In the genomic region with DNA sequence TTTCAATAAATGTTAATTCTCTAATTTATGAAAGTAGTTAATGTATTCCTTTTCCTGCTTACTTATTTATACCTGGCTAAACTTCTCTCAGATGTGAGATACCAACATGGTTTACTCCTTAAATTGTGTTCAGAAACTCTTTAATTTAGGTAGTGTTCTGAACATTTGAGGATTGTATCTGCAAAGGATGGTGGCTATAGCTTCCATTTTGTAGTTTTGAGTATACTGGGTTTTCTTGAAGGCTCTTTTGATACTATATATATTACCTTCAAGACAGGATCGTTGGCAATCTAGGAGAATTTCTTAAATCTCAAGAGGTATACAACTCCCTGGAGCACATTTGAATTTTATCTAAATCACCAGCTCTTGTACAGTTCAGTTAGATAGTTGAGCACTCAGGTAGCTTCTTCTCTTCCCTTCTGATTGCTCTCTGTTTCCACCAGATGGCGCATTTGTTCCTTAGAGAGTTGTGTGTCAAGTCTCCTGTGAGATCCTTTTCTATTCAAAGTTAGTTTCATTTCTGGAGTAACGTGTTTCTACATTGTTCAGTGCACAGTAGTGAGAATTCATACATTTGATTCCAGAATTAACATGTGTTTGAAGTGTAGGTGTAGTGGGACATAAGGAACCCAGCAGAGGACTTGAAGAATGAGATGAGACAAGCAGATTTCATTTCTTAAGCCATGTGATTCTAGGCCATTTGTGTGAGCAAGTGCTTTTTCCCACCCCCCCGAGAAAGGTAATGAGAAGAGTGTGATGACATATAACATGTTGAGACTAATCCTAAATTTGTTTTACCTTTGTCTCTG, we compare ENCODE assay signal across 8 cellular contexts.
DNase-seq lines count a peak whose midpoint lies in the region; ATAC-seq, FAIRE-seq and TF ChIP-seq lines count a peak whose summit lies in the region.
"Not testable (repeated sequence)": the region's sequence is repeated elsewhere in the genome, so short reads cannot be mapped to it uniquely, and the experiment has no call there.

No MANE protein-coding gene starts in this region.

- POLR2A ChIA-PET in GM12878 (lab: Charles Lee): not testable (repeated sequence)

- H3K36me3 Mint-ChIP-seq in CD4-positive, CD25-positive, alpha-beta regulatory T cell: peaks cover 11% of the 10 kb centered on the region

- H3K27me3 ChIP-seq in CD4-positive, CD25-positive, alpha-beta regulatory T cell (ENCODE audit: control insufficient read depth, insufficient read depth, low read length); GM12878 (replicated peaks in 1 of 2; ENCODE audit: control insufficient read depth in 2 of 2, insufficient read depth in 2 of 2, low read length in 1 of 2); right cardiac atrium (ENCODE audit: control insufficient read depth, insufficient read depth); gastrocnemius medialis: not testable (repeated sequence)

- peak; percentile 31 for TF ChIP-seq RAD21 in GM12878 (IDR thresholded peaks at IDR 0.05; ENCODE audit: insufficient read depth, low read depth, low read length)

- TF ChIP-seq CTCF in GM12878 (IDR thresholded peaks at IDR 0.05 in 2 of 3, conservative IDR thresholded peaks at IDR 0.05 in 1 of 3; ENCODE audit: control insufficient read depth in 2 of 3, extremely low read depth in 1 of 3, insufficient read depth in 1 of 3, low read depth in 3 of 3, low read length in 3 of 3) (peak; percentile 8 to 21 (median 16); a peak in 2 of 6 replicates), gastrocnemius medialis (IDR thresholded peaks at IDR 0.05 in 4 of 5, conservative IDR thresholded peaks at IDR 0.05 in 1 of 5) (peak; percentile 35 to 63 (median 43))

- not testable (repeated sequence) for H3K9me3 ChIP-seq in CD4-positive, CD25-positive, alpha-beta regulatory T cell (ENCODE audit: control insufficient read depth in 2 of 2, low read length in 2 of 2); GM12878 (replicated peaks; ENCODE audit: control insufficient read depth, insufficient read depth, low read length); right cardiac atrium (ENCODE audit: control insufficient read depth, low read length); gastrocnemius medialis

- peaks cover 6 to 19% (median 12%) of the 10 kb centered on the region in 4 donors for H3K4me1 Mint-ChIP-seq in CD4-positive, CD25-positive, alpha-beta regulatory T cell

- FAIRE-seq in GM12878 (lab: Jason Lieb, UNC): peak; percentile 97

- RAD21 ChIA-PET in GM12878 (lab: Charles Lee; ENCODE audit: unreplicated experiment): interaction anchor here (0.9 kb wide), 1 partner anchor 131 kb away, joined by 9 read pairs; no protein-coding TSS in a partner anchor

- not testable (repeated sequence) for H3K4me1 ChIP-seq in CD4-positive, CD25-positive, alpha-beta regulatory T cell (ENCODE audit: control insufficient read depth, insufficient read depth, low read length, poor library complexity, severe bottlenecking); GM12878 (ENCODE audit: control insufficient read depth, insufficient read depth, low read length); right cardiac atrium (ENCODE audit: control insufficient read depth, insufficient read depth, low read length); gastrocnemius medialis

- CTCF ChIA-PET in GM12878 (lab: Yijun Ruan, JAX): interaction anchor here (0.7 to 1.2 kb wide), 19 partner anchors 10 to 854 kb away, joined by 3 to 12 read pairs (median 3); a partner anchor contains a TSS

- peak overlapping the region; percentile 56 for H3K4me3 ChIP-seq in CD4-positive, CD25-positive, alpha-beta regulatory T cell (ENCODE audit: low read depth, low read length)
- H3K4me3 ChIP-seq in GM12878; right cardiac atrium (ENCODE audit: low read length); gastrocnemius medialis: not testable (repeated sequence)

- H3K4me3 Mint-ChIP-seq in CD4-positive, CD25-positive, alpha-beta regulatory T cell: peak overlapping the region in 3 of 4 donors; percentile 0 to 71 (median 69)

- peak overlapping the region in 2 of 3 donors; percentile 60 to 88 for H3K27ac Mint-ChIP-seq in CD4-positive, CD25-positive, alpha-beta regulatory T cell

- SMC1A ChIA-PET in GM12878 (lab: Charles Lee; ENCODE audit: uncharacterized antibody, unreplicated experiment): interaction anchor here (0.7 to 0.9 kb wide), 6 partner anchors 21 to 152 kb away, joined by 3 to 7 read pairs (median 3); no protein-coding TSS in a partner anchor

- not testable (repeated sequence) for H3K9ac ChIP-seq in GM12878 (ENCODE audit: control insufficient read depth, insufficient read depth, low read length)

- ATAC-seq in CD4-positive, CD25-positive, alpha-beta regulatory T cell (ENCODE audit: low read depth in 2 of 2): peak; percentile 85 to 86
- ATAC-seq in GM19351 (IDR thresholded peaks at IDR 0.05; ENCODE audit: unreplicated experiment) (peak; percentile 73), HG03342 (IDR thresholded peaks at IDR 0.05; ENCODE audit: unreplicated experiment) (peak; percentile 86), GM12878 (peak; percentile 97), right cardiac atrium (peak; percentile 82 to 84), gastrocnemius medialis (peak; percentile 80 to 95)

- H3K27ac ChIP-seq in CD4-positive, CD25-positive, alpha-beta regulatory T cell (ENCODE audit: insufficient read depth, low read length, poor library complexity, severe bottlenecking); right cardiac atrium (ENCODE audit: low read length); gastrocnemius medialis: not testable (repeated sequence)
- H3K27ac ChIP-seq in GM12878 (ENCODE audit: control insufficient read depth, insufficient read depth): peak overlapping the region; percentile 33

- intact Hi-C loops in GM12878 (cut with micrococcal nuclease; ENCODE audit: unreplicated experiment); right cardiac atrium (cut with DNase I); gastrocnemius medialis (cut with DNase I; ENCODE audit: low total_unique reads): not testable (repeated sequence)

- DNase-seq in CD4-positive, CD25-positive, alpha-beta regulatory T cell: peak; percentile 12 to 59 (median 52)
- DNase-seq in NCI-H2171 treated with DMSO at 0.1 percent for 48 hours (lab: John Stamatoyannopoulos, UW) (peak; percentile 68), T-helper 22 cell (ENCODE audit: low read depth) (peak; percentile 3), GM12878 (ENCODE audit: low read depth, low spot score) (peak; percentile 21)
- DNase-seq in right cardiac atrium, gastrocnemius medialis: not testable (repeated sequence)

- TF ChIP-seq EP300 in GM12878 (IDR thresholded peaks at IDR 0.05; ENCODE audit: borderline replicate concordance in 1 of 2, control insufficient read depth in 1 of 2, low read depth in 2 of 2, low read length in 2 of 2): not testable (repeated sequence)

- in situ Hi-C loops in GM12878 (cut with MboI); gastrocnemius medialis (cut with MboI; ENCODE audit: low sequenced_read_pairs in 4 of 4): not testable (repeated sequence)

- H3K79me2 ChIP-seq in GM12878 (ENCODE audit: control insufficient read depth, insufficient read depth, low read length): not testable (repeated sequence)

- TF ChIP-seq POLR2A in GM12878 (IDR thresholded peaks at IDR 0.05; ENCODE audit: low read depth, low read length); gastrocnemius medialis (IDR thresholded peaks at IDR 0.05): not testable (repeated sequence)

- H3K27me3 Mint-ChIP-seq in CD4-positive, CD25-positive, alpha-beta regulatory T cell: not testable (repeated sequence)

- not testable (repeated sequence) for H3K36me3 ChIP-seq in CD4-positive, CD25-positive, alpha-beta regulatory T cell (ENCODE audit: control insufficient read depth, insufficient read depth, low read length); GM12878 (ENCODE audit: control insufficient read depth in 2 of 2, insufficient read depth in 2 of 2, low read length in 1 of 2); gastrocnemius medialis

- H3K9me3 Mint-ChIP-seq in CD4-positive, CD25-positive, alpha-beta regulatory T cell: not testable (repeated sequence)

- BruUV-seq in GM12878 (replicated peaks; lab: Mats Ljungman, UMichigan): not testable (repeated sequence)

- not testable (repeated sequence) for H4K20me1 ChIP-seq in GM12878 (ENCODE audit: control insufficient read depth, insufficient read depth)

- WGBS in GM12878 (ENCODE audit: insufficient coverage, insufficient replicate concordance, low lambda C conversion rate, missing lambda C conversion rate): 14% methylated on average over 4 of the region's 4 CpGs
- 14% methylated on average over 4 of the region's 4 CpGs for WGBS in right cardiac atrium

- H3K4me2 ChIP-seq in GM12878 (ENCODE audit: control insufficient read depth, insufficient read depth): 0 out of 2 replicates have a peak overlapping the region, but pooled peaks have one; percentile 33

- H2AFZ ChIP-seq in GM12878 (ENCODE audit: control insufficient read depth, low read depth, low read length): peak overlapping the region; percentile 51; the same call in 1 of the 2 replicates

TF ChIP-seq in GM12878, 131 proteins besides CTCF, POLR2A, EP300 and RAD21:
- peak; percentile 9; the same call in 1 of the 2 replicates for TF ChIP-seq SMC3 (IDR thresholded peaks at IDR 0.05; ENCODE audit: borderline replicate concordance, low read length)
- TF ChIP-seq, protein P1, sequence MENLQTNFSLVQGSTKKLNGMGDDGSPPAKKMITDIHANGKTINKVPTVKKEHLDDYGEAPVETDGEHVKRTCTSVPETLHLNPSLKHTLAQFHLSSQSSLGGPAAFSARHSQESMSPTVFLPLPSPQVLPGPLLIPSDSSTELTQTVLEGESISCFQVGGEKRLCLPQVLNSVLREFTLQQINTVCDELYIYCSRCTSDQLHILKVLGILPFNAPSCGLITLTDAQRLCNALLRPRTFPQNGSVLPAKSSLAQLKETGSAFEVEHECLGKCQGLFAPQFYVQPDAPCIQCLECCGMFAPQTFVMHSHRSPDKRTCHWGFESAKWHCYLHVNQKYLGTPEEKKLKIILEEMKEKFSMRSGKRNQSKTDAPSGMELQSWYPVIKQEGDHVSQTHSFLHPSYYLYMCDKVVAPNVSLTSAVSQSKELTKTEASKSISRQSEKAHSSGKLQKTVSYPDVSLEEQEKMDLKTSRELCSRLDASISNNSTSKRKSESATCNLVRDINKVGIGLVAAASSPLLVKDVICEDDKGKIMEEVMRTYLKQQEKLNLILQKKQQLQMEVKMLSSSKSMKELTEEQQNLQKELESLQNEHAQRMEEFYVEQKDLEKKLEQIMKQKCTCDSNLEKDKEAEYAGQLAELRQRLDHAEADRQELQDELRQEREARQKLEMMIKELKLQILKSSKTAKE (IDR thresholded peaks at IDR 0.05; ENCODE audit: low read depth, poor library complexity, severe bottlenecking): peak; percentile 31
- TF ChIP-seq MEF2B (IDR thresholded peaks at IDR 0.05; ENCODE audit: partially characterized antibody, poor library complexity, severe bottlenecking): peak; percentile 31
TF ChIP-seq in GM12878: peak in this region for 3; not testable (repeated sequence) for 128.
